In the genomic region with DNA sequence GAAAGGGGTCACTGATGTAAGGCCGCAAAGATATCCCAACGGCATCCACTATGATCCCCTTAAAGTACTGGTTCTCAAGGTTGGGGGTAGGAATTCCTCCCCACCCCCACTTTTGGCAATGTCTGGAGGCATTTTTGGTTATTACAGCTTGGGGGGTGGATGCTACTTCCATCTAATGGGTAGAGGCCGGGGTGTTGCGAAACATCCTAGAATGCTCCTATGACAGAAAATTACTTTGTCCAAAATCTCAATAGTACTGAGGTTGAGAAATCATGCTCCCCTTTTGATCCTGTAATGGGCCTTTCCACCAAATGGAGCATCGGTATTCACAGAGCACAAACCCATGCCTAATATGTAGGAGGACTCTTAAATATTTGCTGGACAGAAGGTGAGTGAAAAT, we compare ENCODE assay signal across 19 cellular contexts. TPM values are rescaled to one million over a fixed set of nuclear protein-coding genes. Genes with fewer than 3 reads are reported as not detected.
A peak's percentile ranks its signal among the peaks of the same experiment; 100 is the strongest.
DNase-seq lines count a peak whose midpoint lies in the region; ATAC-seq and TF ChIP-seq lines count a peak whose summit lies in the region.
"Had no signal": no experiment of that assay in that cellular context is flagged by ENCODE, and none has a peak within 500 bp of the region (broad histone marks: within the 10 kb centered on the region; RNA-seq: fewer than 3 reads in every experiment).

No MANE protein-coding gene starts in this region.

- no peak overlapping the region for H3K27ac Mint-ChIP-seq in GM23338
- H3K27ac Mint-ChIP-seq: CD4-positive, alpha-beta T cell had no signal

- H3K36me3 Mint-ChIP-seq in GM23338 (ENCODE audit: low read depth) = no peaks in the 10 kb centered on the region

- H4K20me1 ChIP-seq in MM.1S (ENCODE audit: insufficient read depth, low read length) (no peaks in the 10 kb centered on the region), SU-DHL-6 (ENCODE audit: low read depth, low read length) (no peaks in the 10 kb centered on the region), GM23338 (replicated peaks; ENCODE audit: insufficient read depth) (no peaks in the 10 kb centered on the region)

- H3K36me3 ChIP-seq in MM.1S (replicated peaks; ENCODE audit: insufficient read depth, low read length) = no peaks in the 10 kb centered on the region
- no peaks in the 10 kb centered on the region for H3K36me3 ChIP-seq in SU-DHL-6 (ENCODE audit: low read length)
- H3K36me3 ChIP-seq in GM23338 (ENCODE audit: insufficient read depth) = no peaks in the 10 kb centered on the region
- H3K36me3 ChIP-seq: SJSA1 had no signal

- no peak for TF ChIP-seq CTCF in MM.1S (IDR thresholded peaks at IDR 0.05; ENCODE audit: low read length)
- no peak for TF ChIP-seq CTCF in SU-DHL-6 (IDR thresholded peaks at IDR 0.05; ENCODE audit: insufficient read depth, low read length, poor library complexity, severe bottlenecking)
- no peak for TF ChIP-seq CTCF in GM23338 (conservative IDR thresholded peaks at IDR 0.05; ENCODE audit: low read depth in 2 of 2)

- DNase-seq in NOMO-1 treated with DMSO at 0.1 percent for 48 hours (lab: John Stamatoyannopoulos, UW; ENCODE audit: unreplicated experiment) (peak; percentile 10), NOMO-1 (lab: John Stamatoyannopoulos, UW; ENCODE audit: unreplicated experiment in 2 of 2) (no peak), MM.1S (no peak), dedifferentiated amniotic fluid mesenchymal stem cell (ENCODE audit: extremely low spot score) (no peak), amniotic stem cell (lab: John Stamatoyannopoulos, UW) (no peak), GM23338 (ENCODE audit: low spot score) (no peak)
- DNase-seq: 8988T; Caco-2; CD4-positive, alpha-beta T cell; GDM1; Kasumi-1; NCI-H187; NCI-H2107; NCI-H510A; NCI-H774; SW 1271 had no signal

- peaks cover 16% of the 10 kb centered on the region for H3K4me1 ChIP-seq in MM.1S (ENCODE audit: low read length)
- H3K4me1 ChIP-seq in GM23338 (ENCODE audit: insufficient read depth) = no peaks in the 10 kb centered on the region
- H3K4me1 ChIP-seq: Caco-2, SJSA1 had no signal

- H3K4me1 Mint-ChIP-seq in GM23338 = no peaks in the 10 kb centered on the region

- H3K9me2 ChIP-seq in MM.1S (replicated peaks; ENCODE audit: insufficient read depth, low read length) (no peaks in the 10 kb centered on the region), SU-DHL-6 (replicated peaks; ENCODE audit: insufficient read depth, low read length) (no peaks in the 10 kb centered on the region), GM23338 (ENCODE audit: insufficient read depth) (no peaks in the 10 kb centered on the region)

- peak overlapping the region; percentile 58; the same call in 1 of the 2 replicates for H3K4me2 ChIP-seq in MM.1S (ENCODE audit: low read depth, low read length)
- no peak overlapping the region for H3K4me2 ChIP-seq in SU-DHL-6 (ENCODE audit: low read depth, low read length, poor library complexity, severe bottlenecking)
- no peak overlapping the region for H3K4me2 ChIP-seq in GM23338

- H3K27me3 ChIP-seq in MM.1S (replicated peaks; ENCODE audit: insufficient read depth, low read length) = no peaks in the 10 kb centered on the region
- H3K27me3 ChIP-seq in SU-DHL-6 (ENCODE audit: low read length) = no peaks in the 10 kb centered on the region
- H3K27me3 ChIP-seq in GM23338 (ENCODE audit: insufficient read depth) = no peaks in the 10 kb centered on the region

- ATAC-seq in GM23338 (no peak), GM18517 (IDR thresholded peaks at IDR 0.05; ENCODE audit: unreplicated experiment) (no peak)

- H3K4me3 Mint-ChIP-seq in GM23338 = no peak overlapping the region
- H3K4me3 Mint-ChIP-seq: CD4-positive, alpha-beta T cell had no signal

- peak overlapping the region; percentile 5; the same call in 1 of the 2 replicates for H3K9ac ChIP-seq in MM.1S (ENCODE audit: low read length)
- H3K9ac ChIP-seq in SU-DHL-6 (ENCODE audit: low read length) = no peak overlapping the region

- H3K27ac ChIP-seq in MM.1S (ENCODE audit: low read length) (no peak overlapping the region), SU-DHL-6 (ENCODE audit: low read depth, low read length) (no peak overlapping the region), GM23338 (ENCODE audit: low read depth) (no peak overlapping the region)
- H3K27ac ChIP-seq: SJSA1 had no signal

- peaks cover 2% of the 10 kb centered on the region for H3K27me3 Mint-ChIP-seq in GM23338 (ENCODE audit: insufficient read depth, low read depth, poor library complexity)

- H2AFZ ChIP-seq in MM.1S (ENCODE audit: low read length) (no peak overlapping the region), SU-DHL-6 (ENCODE audit: low read depth, low read length, severe bottlenecking) (peak overlapping the region; percentile 28), GM23338 (no peak overlapping the region)

- H3K79me2 ChIP-seq in MM.1S (ENCODE audit: low read length) (no peaks in the 10 kb centered on the region), SU-DHL-6 (ENCODE audit: insufficient read depth, low read length) (no peaks in the 10 kb centered on the region), GM23338 (replicated peaks; ENCODE audit: insufficient read depth) (no peaks in the 10 kb centered on the region)

- H3K9me3 ChIP-seq in MM.1S (replicated peaks; ENCODE audit: insufficient read depth, low read length) (no peaks in the 10 kb centered on the region), SU-DHL-6 (ENCODE audit: insufficient read depth, low read length) (no peaks in the 10 kb centered on the region)
- H3K9me3 ChIP-seq: Caco-2, SJSA1 had no signal

- no peaks in the 10 kb centered on the region for H3K9me3 Mint-ChIP-seq in GM23338
- H3K9me3 Mint-ChIP-seq: CD4-positive, alpha-beta T cell had no signal

- H3F3A ChIP-seq in MM.1S (ENCODE audit: insufficient read depth, low read length) (peaks cover 9% of the 10 kb centered on the region; the same call in 1 of the 2 replicates), SU-DHL-6 (ENCODE audit: insufficient read depth) (no peaks in the 10 kb centered on the region), GM23338 (replicated peaks; ENCODE audit: low read depth) (no peaks in the 10 kb centered on the region)

- H3K4me3 ChIP-seq in MM.1S (ENCODE audit: low read length) = no peak overlapping the region
- no peak overlapping the region for H3K4me3 ChIP-seq in SU-DHL-6 (ENCODE audit: insufficient read depth, low read length, poor library complexity, severe bottlenecking)
- H3K4me3 ChIP-seq in GM23338 = no peak overlapping the region
- H3K4me3 ChIP-seq: SJSA1 had no signal

TF ChIP-seq in GM23338, 12 proteins besides CTCF, POLR2A, EP300 and RAD21:
- TF ChIP-seq CREB1 (CRISPR knock-in tag; IDR thresholded peaks at IDR 0.05; ENCODE audit: low read depth) = no peak
- no peak for TF ChIP-seq EZH2 (IDR thresholded peaks at IDR 0.05; ENCODE audit: low read depth, unreplicated experiment)
- TF ChIP-seq, protein P1, sequence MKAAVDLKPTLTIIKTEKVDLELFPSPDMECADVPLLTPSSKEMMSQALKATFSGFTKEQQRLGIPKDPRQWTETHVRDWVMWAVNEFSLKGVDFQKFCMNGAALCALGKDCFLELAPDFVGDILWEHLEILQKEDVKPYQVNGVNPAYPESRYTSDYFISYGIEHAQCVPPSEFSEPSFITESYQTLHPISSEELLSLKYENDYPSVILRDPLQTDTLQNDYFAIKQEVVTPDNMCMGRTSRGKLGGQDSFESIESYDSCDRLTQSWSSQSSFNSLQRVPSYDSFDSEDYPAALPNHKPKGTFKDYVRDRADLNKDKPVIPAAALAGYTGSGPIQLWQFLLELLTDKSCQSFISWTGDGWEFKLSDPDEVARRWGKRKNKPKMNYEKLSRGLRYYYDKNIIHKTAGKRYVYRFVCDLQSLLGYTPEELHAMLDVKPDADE (IDR thresholded peaks at IDR 0.05) = no peak
- TF ChIP-seq, protein P2, sequence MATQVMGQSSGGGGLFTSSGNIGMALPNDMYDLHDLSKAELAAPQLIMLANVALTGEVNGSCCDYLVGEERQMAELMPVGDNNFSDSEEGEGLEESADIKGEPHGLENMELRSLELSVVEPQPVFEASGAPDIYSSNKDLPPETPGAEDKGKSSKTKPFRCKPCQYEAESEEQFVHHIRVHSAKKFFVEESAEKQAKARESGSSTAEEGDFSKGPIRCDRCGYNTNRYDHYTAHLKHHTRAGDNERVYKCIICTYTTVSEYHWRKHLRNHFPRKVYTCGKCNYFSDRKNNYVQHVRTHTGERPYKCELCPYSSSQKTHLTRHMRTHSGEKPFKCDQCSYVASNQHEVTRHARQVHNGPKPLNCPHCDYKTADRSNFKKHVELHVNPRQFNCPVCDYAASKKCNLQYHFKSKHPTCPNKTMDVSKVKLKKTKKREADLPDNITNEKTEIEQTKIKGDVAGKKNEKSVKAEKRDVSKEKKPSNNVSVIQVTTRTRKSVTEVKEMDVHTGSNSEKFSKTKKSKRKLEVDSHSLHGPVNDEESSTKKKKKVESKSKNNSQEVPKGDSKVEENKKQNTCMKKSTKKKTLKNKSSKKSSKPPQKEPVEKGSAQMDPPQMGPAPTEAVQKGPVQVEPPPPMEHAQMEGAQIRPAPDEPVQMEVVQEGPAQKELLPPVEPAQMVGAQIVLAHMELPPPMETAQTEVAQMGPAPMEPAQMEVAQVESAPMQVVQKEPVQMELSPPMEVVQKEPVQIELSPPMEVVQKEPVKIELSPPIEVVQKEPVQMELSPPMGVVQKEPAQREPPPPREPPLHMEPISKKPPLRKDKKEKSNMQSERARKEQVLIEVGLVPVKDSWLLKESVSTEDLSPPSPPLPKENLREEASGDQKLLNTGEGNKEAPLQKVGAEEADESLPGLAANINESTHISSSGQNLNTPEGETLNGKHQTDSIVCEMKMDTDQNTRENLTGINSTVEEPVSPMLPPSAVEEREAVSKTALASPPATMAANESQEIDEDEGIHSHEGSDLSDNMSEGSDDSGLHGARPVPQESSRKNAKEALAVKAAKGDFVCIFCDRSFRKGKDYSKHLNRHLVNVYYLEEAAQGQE (IDR thresholded peaks at IDR 0.05; ENCODE audit: unreplicated experiment) = no peak
- no peak for TF ChIP-seq STAT1 (IDR thresholded peaks at IDR 0.05; ENCODE audit: unreplicated experiment)
- TF ChIP-seq ZNF114 (CRISPR knock-in tag; IDR thresholded peaks at IDR 0.05) = no peak
- TF ChIP-seq POLR2AphosphoS5 (IDR thresholded peaks at IDR 0.05; ENCODE audit: low read depth) = no peak
- TF ChIP-seq JUNB (IDR thresholded peaks at IDR 0.05; ENCODE audit: unreplicated experiment) = no peak
- no peak for TF ChIP-seq EZH2phosphoT487 (IDR thresholded peaks at IDR 0.05; ENCODE audit: unreplicated experiment)
- TF ChIP-seq NANOG (IDR thresholded peaks at IDR 0.05; ENCODE audit: borderline replicate concordance) = no peak

RNA-seq across cellular contexts. Expression of a gene that starts 20.8 kb away (rescaled TPM):
- 103 and 127 TPM in 2 replicates for total RNA-seq in GM23338 (2014; rRNA removed; shearing (Covaris generic))
- 154 and 178 TPM in 2 replicates for polyA plus RNA-seq in GM23338 (2016; fragmentation: Nextera tagmentation; extraction: Ambion mirVana)
